Comparison of ENCODE assay signal across 24 cellular contexts in the genomic region with DNA sequence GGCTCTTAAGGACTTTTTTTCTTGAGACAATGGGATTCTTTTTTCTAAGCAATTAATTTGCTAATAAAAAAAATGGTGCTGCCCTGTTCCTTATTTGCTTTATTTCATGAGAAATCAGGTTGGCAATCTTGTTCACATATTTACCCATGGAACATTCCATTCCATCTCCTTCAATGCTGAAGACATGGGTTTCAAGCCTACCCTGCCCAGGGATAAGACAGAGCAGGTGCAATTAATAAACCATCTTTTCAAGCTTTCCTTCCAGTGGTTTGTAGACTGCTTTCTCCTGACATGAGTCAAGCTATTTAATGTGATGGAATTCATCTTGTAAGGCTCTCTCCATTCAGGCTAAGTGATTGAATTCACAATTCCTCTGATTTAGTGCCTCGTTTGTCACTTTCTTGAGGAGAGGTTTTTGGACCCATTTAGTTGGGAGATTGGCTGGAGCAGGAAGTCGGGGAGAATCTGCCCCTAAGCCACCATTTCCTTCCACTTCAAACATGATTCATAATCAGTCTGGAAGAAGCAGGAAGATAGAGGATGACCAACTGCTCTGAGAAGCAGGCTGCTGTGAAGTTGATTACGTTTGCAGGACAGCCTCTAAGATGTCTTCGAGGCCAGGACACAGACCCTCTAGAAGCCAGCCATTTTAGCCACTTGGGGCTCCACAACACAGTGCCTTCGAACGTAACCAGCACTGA.
A peak's percentile ranks its signal among the peaks of the same experiment; 100 is the strongest.
DNase-seq lines count a peak whose midpoint lies in the region; FAIRE-seq and TF ChIP-seq lines count a peak whose summit lies in the region.
"Had no signal": no experiment of that assay in that cellular context is flagged by ENCODE, and none has a peak within 500 bp of the region (broad histone marks: within the 10 kb centered on the region; RNA-seq: fewer than 3 reads in every experiment).

No MANE protein-coding gene starts in this region.

- no peaks in the 10 kb centered on the region for H3K27me3 Mint-ChIP-seq in MCF 10A (ENCODE audit: insufficient read depth, unreplicated experiment)
- H3K27me3 Mint-ChIP-seq: B cell; CD4-positive, alpha-beta T cell; IgD-negative memory B cell had no signal

- H2BK15ac ChIP-seq in mesendoderm (replicated peaks; ENCODE audit: low read depth), result no peak overlapping the region

- no peaks in the 10 kb centered on the region for H4K20me1 ChIP-seq in keratinocyte (ENCODE audit: control insufficient read depth, extremely low read depth, insufficient read depth, low read length)

- H4K5ac ChIP-seq in mesendoderm (ENCODE audit: low read length), result no peak overlapping the region

- H3K36me3 Mint-ChIP-seq in MCF 10A (ENCODE audit: insufficient read depth, unreplicated experiment), result no peaks in the 10 kb centered on the region

- no peak overlapping the region for H3K27ac Mint-ChIP-seq in MCF 10A (ENCODE audit: low read depth, unreplicated experiment)
- H3K27ac Mint-ChIP-seq: B cell; CD4-positive, alpha-beta T cell; IgD-negative memory B cell had no signal

- peak; percentile 57 for FAIRE-seq in keratinocyte (lab: Jason Lieb, UNC)
- FAIRE-seq: A549, G401.6, GM19239, H1 had no signal

- TF ChIP-seq CTCF in MCF 10A (IDR thresholded peaks at IDR 0.05; ENCODE audit: unreplicated experiment) (no peak), keratinocyte (optimal IDR thresholded peaks at IDR 0.05 in 1 of 3, IDR thresholded peaks at IDR 0.05 in 1 of 3, conservative IDR thresholded peaks at IDR 0.05 in 1 of 3; ENCODE audit: extremely low read depth in 1 of 3, insufficient read depth in 2 of 3, low read length in 3 of 3) (no peak)

- no peaks in the 10 kb centered on the region for H3K79me1 ChIP-seq in mesendoderm (ENCODE audit: low read length)

- no peak overlapping the region for H3K4ac ChIP-seq in mesendoderm (ENCODE audit: low read depth, low read length)

- H3K4me3 ChIP-seq in keratinocyte (ENCODE audit: control insufficient read depth in 2 of 3, extremely low read depth in 1 of 3, insufficient read depth in 2 of 3, low read depth in 1 of 3, low read length in 3 of 3) (no peak overlapping the region), mesendoderm (ENCODE audit: low read length) (no peak overlapping the region)
- H3K4me3 ChIP-seq: A549, MG63 had no signal

- peaks cover 12% of the 10 kb centered on the region for H3K9me3 Mint-ChIP-seq in MCF 10A (ENCODE audit: unreplicated experiment)
- H3K9me3 Mint-ChIP-seq: CD4-positive, alpha-beta T cell had no signal

- CTCF ChIA-PET in MCF 10A (lab: Yijun Ruan, JAX), result no interaction called here

- H3K36me3 ChIP-seq in keratinocyte (ENCODE audit: control insufficient read depth in 2 of 2, extremely low read depth in 1 of 2, insufficient read depth in 2 of 2, low read length in 2 of 2) (no peaks in the 10 kb centered on the region), mesendoderm (ENCODE audit: control insufficient read depth, insufficient read depth, low read length) (no peaks in the 10 kb centered on the region)
- H3K36me3 ChIP-seq: MG63 had no signal

- no peak overlapping the region for H3K18ac ChIP-seq in mesendoderm (ENCODE audit: low read length)

- H2BK5ac ChIP-seq in mesendoderm (ENCODE audit: low read length), result no peak overlapping the region

- DNase-seq in T47D (ENCODE audit: low read depth in 1 of 2, low spot score in 1 of 2) (peak; percentile 50 to 83), MCF 10A (ENCODE audit: unreplicated experiment) (no peak), M059J (ENCODE audit: low read depth) (peak; percentile 15), keratinocyte (ENCODE audit: low read depth, low spot score) (no peak), NCI-H748 treated with DMSO at 0.1 percent for 48 hours (lab: John Stamatoyannopoulos, UW) (no peak), mesendoderm (no peak), foreskin melanocyte (no peak)
- DNase-seq in activated naive CD4-positive, alpha-beta T cell treated with Interleukin-2 at 50 U/mL for 16 hours, result no peak
- DNase-seq: Caco-2; CD4-positive, alpha-beta T cell; DMS 273 treated with DMSO at 0.1 percent for 48 hours; DND-41; MG63; NCI-H1417; NCI-H1694 treated with DMSO at 0.1 percent for 48 hours; NCI-H2081 treated with DMSO at 0.1 percent for 48 hours; NCI-H69; SIG-M5 had no signal

- no peak overlapping the region for H2AK5ac ChIP-seq in mesendoderm (ENCODE audit: low read length)

- no peak overlapping the region for H4K8ac ChIP-seq in mesendoderm (ENCODE audit: low read depth, low read length)

- no peak overlapping the region for H2BK120ac ChIP-seq in mesendoderm (ENCODE audit: low read depth, low read length)

- no peaks in the 10 kb centered on the region for H3K9me3 ChIP-seq in keratinocyte (ENCODE audit: control insufficient read depth, low read depth, low read length)
- H3K9me3 ChIP-seq: A549, Caco-2, MG63 had no signal

- H3K4me1 ChIP-seq in keratinocyte (ENCODE audit: control insufficient read depth, extremely low read depth, insufficient read depth, low read length) (peaks cover 35% of the 10 kb centered on the region), mesendoderm (ENCODE audit: control insufficient read depth, low read depth, low read length) (peaks cover 6% of the 10 kb centered on the region)

- no peak overlapping the region for H2AFZ ChIP-seq in keratinocyte (ENCODE audit: control insufficient read depth, low read length)

- intact Hi-C loops in MCF 10A (cut with micrococcal nuclease), result no loop called here

- H3K79me2 ChIP-seq in keratinocyte (ENCODE audit: control insufficient read depth, insufficient read depth, low read length) (no peaks in the 10 kb centered on the region), mesendoderm (ENCODE audit: control insufficient read depth, insufficient read depth, low read length) (no peaks in the 10 kb centered on the region)

- H3K27ac ChIP-seq in keratinocyte (ENCODE audit: control insufficient read depth, insufficient read depth, low read length) (no peak overlapping the region), mesendoderm (ENCODE audit: low read depth, low read length) (no peak overlapping the region)
- H3K27ac ChIP-seq: A549 had no signal

- POLR2A ChIA-PET in MCF 10A (lab: Yijun Ruan, JAX), result interaction anchor here (0.7 kb wide), 1 partner anchor 14 kb away, joined by 3 read pairs; no protein-coding TSS in a partner anchor

- H3K4me3 Mint-ChIP-seq in MCF 10A (ENCODE audit: unreplicated experiment), result no peak overlapping the region
- H3K4me3 Mint-ChIP-seq: B cell; CD4-positive, alpha-beta T cell; IgD-negative memory B cell had no signal

- H3K9me1 ChIP-seq in keratinocyte (ENCODE audit: control insufficient read depth, extremely low read depth, insufficient read depth, low read length), result no peaks in the 10 kb centered on the region

- H3K27me3 ChIP-seq in keratinocyte (ENCODE audit: control insufficient read depth, extremely low read depth, insufficient read depth, low read length) (no peaks in the 10 kb centered on the region), mesendoderm (ENCODE audit: insufficient read depth, low read length, poor library complexity) (no peaks in the 10 kb centered on the region)
- H3K27me3 ChIP-seq: MG63 had no signal

- H3K9ac ChIP-seq in keratinocyte (ENCODE audit: control insufficient read depth, extremely low read depth, insufficient read depth, low read length), result no peak overlapping the region
- H3K9ac ChIP-seq in mesendoderm (ENCODE audit: low read length), result no peak overlapping the region

- dilution Hi-C loops in keratinocyte (cut with MboI; ENCODE audit: extremely low pct_ligation_motif_present, low sequenced_read_pairs), result no loop called here

- H3K4me1 Mint-ChIP-seq in MCF 10A (ENCODE audit: insufficient read depth, unreplicated experiment), result no peaks in the 10 kb centered on the region
- H3K4me1 Mint-ChIP-seq: B cell, IgD-negative memory B cell had no signal

- WGBS in mesendoderm (ENCODE audit: extremely low coverage, insufficient coverage, low lambda C conversion rate), result no CpG with 5 or more reads among the region's 6 CpGs

- no TSS peak for BruUV-seq in MCF 10A (replicated peaks; lab: Mats Ljungman, UMichigan)

- in situ Hi-C loops in T47D (cut with HindIII; ENCODE audit: low pct_unique_long_range_greater_than_20kb, low sequenced_read_pairs), result no loop called here

- H3K56ac ChIP-seq in mesendoderm (ENCODE audit: low read length), result no peak overlapping the region

- no peak overlapping the region for H3K4me2 ChIP-seq in keratinocyte (ENCODE audit: control insufficient read depth, extremely low read depth, insufficient read depth, low read depth, low read length)
- H3K4me2 ChIP-seq in mesendoderm (ENCODE audit: low read length), result no peak overlapping the region
- H3K4me2 ChIP-seq: A549 had no signal

- no peak overlapping the region for H3K23ac ChIP-seq in mesendoderm (ENCODE audit: low read length)

Comparison
In these comparisons a context has a peak if more than half of its experiments do, and no peak if none do; other contexts are left out.
1. DNase-seq: peak in T47D (2 of 2) and M059J (single experiment); none in MCF 10A (single experiment), keratinocyte (single experiment), NCI-H748 treated with DMSO at 0.1 percent for 48 hours (single experiment), mesendoderm (single experiment), activated naive CD4-positive, alpha-beta T cell treated with Interleukin-2 at 50 U/mL for 16 hours (single experiment) and foreskin melanocyte (single experiment).